Comparison of ENCODE assay signal across 15 cellular contexts in genomic region chr4:102526532-102526931, GRCh38.
"Had no signal": no experiment of that assay in that cellular context is flagged by ENCODE, and none has a peak within 500 bp of the region (broad histone marks: within the 10 kb centered on the region; RNA-seq: fewer than 3 reads in every experiment).

No MANE protein-coding gene starts in this region.

- H3K4me3 Mint-ChIP-seq: stimulated activated memory B cell treated with anti-CD40 and anti-IgM and Interleukin-4, amounts not matched to agents 10 μg/mL and 1 μg/mL and 100 μg/mL, for 72 hours had no signal

- H3K4me3 ChIP-seq: ascending aorta, breast epithelium, gastrocnemius medialis, SJCRH30, tibial artery, uterus had no signal

- DNase-seq: dermis blood vessel endothelial cell, gastrocnemius medialis, islet precursor cell, naive B cell, retina, SJCRH30, tibial artery, uterus had no signal

- H3K4me1 ChIP-seq: ascending aorta, breast epithelium had no signal

- H3K27ac ChIP-seq: ascending aorta, breast epithelium, gastrocnemius medialis, SJCRH30, tibial artery, uterus had no signal

- H3K27me3 Mint-ChIP-seq: naive B cell; stimulated activated memory B cell treated with anti-CD40 and anti-IgM and Interleukin-4, amounts not matched to agents 10 μg/mL and 1 μg/mL and 100 μg/mL, for 72 hours had no signal

- H3K36me3 ChIP-seq: breast epithelium, uterus had no signal

- H3K9me3 Mint-ChIP-seq: activated T-helper 1 cell treated with anti-CD3 and anti-CD28 coated beads, Interleukin-12 subunit alpha, Interleukin-12 subunit beta, Interleukin-2, Interleukin-4 antibody, amounts not matched to agents 30 ng/mL and 10 ng/mL and 1 ng/mL, durations not matched to agents 14 hours and 24 hours and 36 hours; naive B cell; stimulated activated memory B cell treated with anti-CD40 and anti-IgM and Interleukin-4, amounts not matched to agents 10 μg/mL and 1 μg/mL and 100 μg/mL, for 72 hours; T-helper 2 cell treated with Interferon-gamma antibody and Interleukin-4, amounts not matched to agents 5 μg/mL and 100 μg/mL, for 36 hours had no signal

- ATAC-seq: activated CD4-positive, CD25-positive, alpha-beta regulatory T cell treated with anti-CD3 and anti-CD28 coated beads, Interleukin-2, amount 50 U/mL, for 24 hours; gastrocnemius medialis; left lobe of liver; stimulated activated memory B cell treated with anti-CD40 and anti-IgM and Interleukin-4, amounts not matched to agents 10 μg/mL and 1 μg/mL and 100 μg/mL, for 72 hours had no signal

- H3K9me3 ChIP-seq: ascending aorta, breast epithelium, gastrocnemius medialis, SJCRH30, tibial artery, uterus had no signal

- H3K27me3 ChIP-seq: ascending aorta, breast epithelium, gastrocnemius medialis, SJCRH30, tibial artery, uterus had no signal
